ENCODE assay signal across 13 cellular contexts in genomic region chr11:32890843-32891656, GRCh38. TPM values are rescaled to one million over a fixed set of nuclear protein-coding genes. Genes with fewer than 3 reads are reported as not detected.
DNase-seq lines count a peak whose midpoint lies in the region; ATAC-seq and TF ChIP-seq lines count a peak whose summit lies in the region.
"Had no signal": no experiment of that assay in that cellular context is flagged by ENCODE, and none has a peak within 500 bp of the region (broad histone marks: within the 10 kb centered on the region; RNA-seq: fewer than 3 reads in every experiment).

No MANE protein-coding gene starts in this region.

- peak overlapping the region; percentile 95 for H3K4me2 ChIP-seq in smooth muscle cell

- peaks cover 29% of the 10 kb centered on the region for H3K79me2 ChIP-seq in smooth muscle cell (ENCODE audit: low read depth)

- TF ChIP-seq CTCF in smooth muscle cell (IDR thresholded peaks at IDR 0.05; ENCODE audit: borderline replicate concordance, insufficient read depth, poor library complexity, severe bottlenecking): no peak

- intact Hi-C loops in activated naive CD4-positive, alpha-beta T cell treated with anti-CD3 and anti-CD28 coated beads for 36 hours (cut with micrococcal nuclease): loop anchor here (5.0 to 10.0 kb wide), 3 partner anchors 569 to 1076 kb away; partner anchors contain the start of genes FBXO3 and PAX6

- H3K9me3 Mint-ChIP-seq in activated naive CD4-positive, alpha-beta T cell treated with anti-CD3 and anti-CD28 coated beads for 36 hours: peaks cover 3% of the 10 kb centered on the region
- peaks cover 0 to 5% of the 10 kb centered on the region in 2 donors for H3K9me3 Mint-ChIP-seq in activated naive CD4-positive, alpha-beta T cell treated with anti-CD3 and anti-CD28 coated beads, Interleukin-2, amount 50 U/mL, for 72 hours

- no peak overlapping the region for H3K27ac ChIP-seq in smooth muscle cell (ENCODE audit: low read depth)

- peak overlapping the region; percentile 96 for H3K4me3 ChIP-seq in endocrine pancreas (ENCODE audit: control insufficient read depth, insufficient read depth, low read length)
- H3K4me3 ChIP-seq in smooth muscle cell: peak overlapping the region; percentile 93

- H3K27me3 ChIP-seq in endocrine pancreas (ENCODE audit: control insufficient read depth, insufficient read depth, low read length) (no peaks in the 10 kb centered on the region), smooth muscle cell (ENCODE audit: low read depth) (no peaks in the 10 kb centered on the region)
- H3K27me3 ChIP-seq: esophagus squamous epithelium, tibial artery had no signal

- no peaks in the 10 kb centered on the region for H3K36me3 ChIP-seq in endocrine pancreas (ENCODE audit: control insufficient read depth, insufficient read depth, low read length)
- H3K36me3 ChIP-seq in smooth muscle cell (ENCODE audit: low read depth): no peaks in the 10 kb centered on the region
- H3K36me3 ChIP-seq: esophagus squamous epithelium, tibial artery had no signal

- H2AFZ ChIP-seq in smooth muscle cell (ENCODE audit: low read depth): no peak overlapping the region

- no peak for DNase-seq in activated naive CD4-positive, alpha-beta T cell treated with anti-CD3 and anti-CD28 coated beads for 36 hours
- no peak for DNase-seq in activated naive CD4-positive, alpha-beta T cell treated with anti-CD3 and anti-CD28 coated beads, Interleukin-2, amount 50 U/mL, for 72 hours (ENCODE audit: low spot score in 2 of 2)
- DNase-seq in NCI-H526 treated with DMSO at 0.1 percent for 48 hours (lab: John Stamatoyannopoulos, UW): peak; percentile 76
- DNase-seq in smooth muscle cell (lab: John Stamatoyannopoulos, UW; ENCODE audit: unreplicated experiment): no peak
- no peak for DNase-seq in central memory CD4-positive, alpha-beta T cell
- no peak for DNase-seq in RKO (ENCODE audit: low spot score)
- DNase-seq: activated CD4-positive, alpha-beta T cell treated with anti-CD3 and anti-CD28 coated beads, Interleukin-2, amount 50 U/mL, for 4 hours; esophagus squamous epithelium; NCI-H1048; right cardiac atrium; tibial artery had no signal

- peaks cover 3% of the 10 kb centered on the region for H3K36me3 Mint-ChIP-seq in activated naive CD4-positive, alpha-beta T cell treated with anti-CD3 and anti-CD28 coated beads for 36 hours (ENCODE audit: low read depth)
- peaks cover 0 to 5% of the 10 kb centered on the region in 2 donors for H3K36me3 Mint-ChIP-seq in activated naive CD4-positive, alpha-beta T cell treated with anti-CD3 and anti-CD28 coated beads, Interleukin-2, amount 50 U/mL, for 72 hours

- CTCF ChIA-PET in activated naive CD4-positive, alpha-beta T cell treated with anti-CD3 and anti-CD28 coated beads for 36 hours (lab: Charles Lee): no interaction called here

- peak overlapping the region; percentile 26 for H3K4me3 Mint-ChIP-seq in activated naive CD4-positive, alpha-beta T cell treated with anti-CD3 and anti-CD28 coated beads for 36 hours

- H3K4me1 ChIP-seq in endocrine pancreas (ENCODE audit: control insufficient read depth, insufficient read depth, low read length) (peaks cover 16% of the 10 kb centered on the region), smooth muscle cell (ENCODE audit: low read depth) (peaks cover 16% of the 10 kb centered on the region)

- H3K27ac Mint-ChIP-seq in activated naive CD4-positive, alpha-beta T cell treated with anti-CD3 and anti-CD28 coated beads for 36 hours: no peak overlapping the region
- peak overlapping the region in 1 of 2 donors; percentile 86 for H3K27ac Mint-ChIP-seq in activated naive CD4-positive, alpha-beta T cell treated with anti-CD3 and anti-CD28 coated beads, Interleukin-2, amount 50 U/mL, for 72 hours

- H3K27me3 Mint-ChIP-seq in activated naive CD4-positive, alpha-beta T cell treated with anti-CD3 and anti-CD28 coated beads for 36 hours (ENCODE audit: low read depth): no peaks in the 10 kb centered on the region

- 25% methylated on average over 11 of the region's 11 CpGs for WGBS in smooth muscle cell (ENCODE audit: low lambda C conversion rate)

- peaks cover 30% of the 10 kb centered on the region for H3K4me1 Mint-ChIP-seq in activated naive CD4-positive, alpha-beta T cell treated with anti-CD3 and anti-CD28 coated beads for 36 hours (ENCODE audit: low read depth)

- no peak overlapping the region for H3K9ac ChIP-seq in endocrine pancreas (ENCODE audit: control insufficient read depth, insufficient read depth, low read length)
- H3K9ac ChIP-seq in smooth muscle cell (ENCODE audit: low read depth): no peak overlapping the region

- ATAC-seq in activated naive CD4-positive, alpha-beta T cell treated with anti-CD3 and anti-CD28 coated beads, Interleukin-2, amount 50 U/mL, for 72 hours: no peak
- no peak for ATAC-seq in HG03108 (IDR thresholded peaks at IDR 0.05; ENCODE audit: unreplicated experiment)

- H3K9me3 ChIP-seq in endocrine pancreas (ENCODE audit: control insufficient read depth, low read length): no peaks in the 10 kb centered on the region
- no peaks in the 10 kb centered on the region for H3K9me3 ChIP-seq in smooth muscle cell (replicated peaks; ENCODE audit: low read depth)
- H3K9me3 ChIP-seq: esophagus squamous epithelium, tibial artery had no signal

- H3F3A ChIP-seq in smooth muscle cell (ENCODE audit: low read depth): no peaks in the 10 kb centered on the region

- H4K20me1 ChIP-seq in smooth muscle cell (ENCODE audit: low read depth): peaks cover 3% of the 10 kb centered on the region

RNA-seq across cellular contexts. Expression of gene QSER1, which starts 1.6 kb away (rescaled TPM):
- 10 to 100 TPM; 10.1 to 12.3 TPM for total RNA-seq in activated naive CD4-positive, alpha-beta T cell treated with anti-CD3 and anti-CD28 coated beads for 36 hours
- total RNA-seq in activated naive CD4-positive, alpha-beta T cell treated with anti-CD3 and anti-CD28 coated beads, Interleukin-2, amount 50 U/mL, for 72 hours: 10 to 100 TPM; 10.0 to 18.4 TPM
- 31.6 and 37.6 TPM in 2 replicates for total RNA-seq in smooth muscle cell
- polyA plus RNA-seq in smooth muscle cell: 4.1 and 5.8 TPM in 2 replicates
